8 cellular contexts compared by ENCODE assay signal in genomic region chr1:204213668-204214662, GRCh38. TPM values are rescaled to one million over a fixed set of nuclear protein-coding genes. Genes with fewer than 3 reads are reported as not detected.
DNase-seq lines count a peak whose midpoint lies in the region; ATAC-seq and TF ChIP-seq lines count a peak whose summit lies in the region.

TSS of gene GOLT1A (minus strand) at chr1:204213988. CDS start at chr1:204213906, 82 bp downstream.

- intact Hi-C loops in esophagus squamous epithelium (cut with DNase I) (loop anchor here (5.0 kb wide), 1 partner anchor 153 kb away; no protein-coding TSS in a partner anchor), stomach (cut with DNase I; ENCODE audit: low total_unique reads) (loop anchor here (5.0 kb wide), 1 partner anchor 148 kb away; no protein-coding TSS in a partner anchor)

- no peak for TF ChIP-seq EP300 in stomach (IDR thresholded peaks at IDR 0.05)

- DNase-seq in DMS53 treated with DMSO at 0.1 percent for 48 hours (lab: John Stamatoyannopoulos, UW; ENCODE audit: unreplicated experiment) (peak; percentile 97), NCI-H2227 treated with DMSO at 0.1 percent for 48 hours (lab: John Stamatoyannopoulos, UW) (peak; percentile 11), activated T-cell treated with anti-CD3 and anti-CD28 coated beads for 48 hours (ENCODE audit: low read depth) (peak; percentile 37), esophagus squamous epithelium (lab: John Stamatoyannopoulos, UW) (no peak), stomach (peak; percentile 91), A172 (ENCODE audit: low spot score) (no peak)

- H3K27ac ChIP-seq in esophagus squamous epithelium, result no peak within 1 kb of the TSS
- H3K27ac ChIP-seq in mucosa of rectum (ENCODE audit: low read depth in 2 of 2, low read length in 2 of 2), result peak within 1 kb of the TSS in 1 of 2 donors; percentile 43
- H3K27ac ChIP-seq in stomach, result peak within 1 kb of the TSS; percentile 16 to 66 (median 47)

- TF ChIP-seq CTCF in esophagus squamous epithelium (IDR thresholded peaks at IDR 0.05) (peak in 5 of 6 experiments; percentile 55 to 78 (median 66)), stomach (IDR thresholded peaks at IDR 0.05) (peak in 5 of 7 experiments; percentile 35 to 53 (median 51))

- no peak for TF ChIP-seq POLR2A in esophagus squamous epithelium (IDR thresholded peaks at IDR 0.05)
- TF ChIP-seq POLR2A in stomach (IDR thresholded peaks at IDR 0.05), result no peak

- peak; percentile 84 for ATAC-seq in HG02642 (IDR thresholded peaks at IDR 0.05; ENCODE audit: poor library complexity, unreplicated experiment)

- peaks cover 0 to 20% (median 0%) of the 10 kb centered on the region in 4 donors for H3K27me3 ChIP-seq in esophagus squamous epithelium
- no peaks in the 10 kb centered on the region for H3K27me3 ChIP-seq in mucosa of rectum (ENCODE audit: control insufficient read depth in 2 of 2, insufficient read depth in 2 of 2, low read length in 2 of 2)
- H3K27me3 ChIP-seq in stomach, result peaks cover 0 to 11% (median 0%) of the 10 kb centered on the region in 3 donors

- H3K36me3 ChIP-seq in esophagus squamous epithelium (no peaks in the 10 kb centered on the region), mucosa of rectum (ENCODE audit: control insufficient read depth in 2 of 2, insufficient read depth in 2 of 2, low read length in 2 of 2) (no peaks in the 10 kb centered on the region), stomach (no peaks in the 10 kb centered on the region)

- H3K9ac ChIP-seq in mucosa of rectum (ENCODE audit: low read depth in 1 of 2, low read length in 2 of 2), result peak within 1 kb of the TSS; percentile 14 to 41

- H3K4me1 ChIP-seq in esophagus squamous epithelium, result peaks cover 9 to 12% (median 10%) of the 10 kb centered on the region in 3 donors
- peaks cover 4 to 10% of the 10 kb centered on the region in 2 donors for H3K4me1 ChIP-seq in mucosa of rectum (ENCODE audit: control insufficient read depth in 2 of 2, insufficient read depth in 2 of 2, low read length in 2 of 2)
- H3K4me1 ChIP-seq in stomach, result peaks cover 9 to 15% (median 14%) of the 10 kb centered on the region in 4 donors

- WGBS in esophagus squamous epithelium, 2 donors, result 23 to 40% methylated on average over 7 to 9 of the region's 41 CpGs
- WGBS in stomach, 5 donors, result 13 to 18% (median 14%) methylated on average over 31 to 41 of the region's 41 CpGs

- H3K4me3 ChIP-seq in esophagus squamous epithelium (peak within 1 kb of the TSS in 3 of 4 donors; percentile 23 to 47 (median 30)), mucosa of rectum (ENCODE audit: low read length in 2 of 2) (peak within 1 kb of the TSS; percentile 50 to 56), stomach (peak within 1 kb of the TSS; percentile 7 to 36 (median 24))

- H3K9me3 ChIP-seq in esophagus squamous epithelium (no peaks in the 10 kb centered on the region), mucosa of rectum (ENCODE audit: control insufficient read depth in 2 of 2, low read length in 2 of 2) (no peaks in the 10 kb centered on the region), stomach (no peaks in the 10 kb centered on the region)

RNA-seq across cellular contexts. Expression of gene GOLT1A, which starts in this region (rescaled TPM):
- total RNA-seq in esophagus squamous epithelium (under 1 TPM in 1 of 4 donors, not detected in 3; 0.38 TPM), stomach (1 to 10 TPM in 3 of 5 donors, not detected in 2; 1.8 to 7.1 (median 5.9) TPM)
- polyA plus RNA-seq in stomach, result 10 to 100 TPM in 1 of 3 donors, 1 to 10 TPM in 2; 6.6 to 16.6 (median 7.6) TPM
- 0.19 TPM in 1 of 2 replicates, not detected in the other for total RNA-seq in A172 (2014; rRNA removed; shearing (Covaris generic))

Comparison
In these comparisons a context has a peak if more than half of its experiments do, and no peak if none do; other contexts are left out.
1. DNase-seq: peak in DMS53 treated with DMSO at 0.1 percent for 48 hours (single experiment), NCI-H2227 treated with DMSO at 0.1 percent for 48 hours (single experiment), activated T-cell treated with anti-CD3 and anti-CD28 coated beads for 48 hours (single experiment) and stomach (single experiment); none in esophagus squamous epithelium (single experiment) and A172 (single experiment).
2. H3K27ac ChIP-seq: peak in stomach (5 of 5); none in esophagus squamous epithelium (0 of 4).
3. Peak in every context shown above with its lines, with median percentiles within 50 percentile points of each other: H3K4me3 ChIP-seq.